ENCODE assay signal across 19 cellular contexts in genomic region chr9:13388157-13388556, GRCh38.
DNase-seq lines count a peak whose midpoint lies in the region; ATAC-seq and TF ChIP-seq lines count a peak whose summit lies in the region.
"Had no signal": no experiment of that assay in that cellular context is flagged by ENCODE, and none has a peak within 500 bp of the region (broad histone marks: within the 10 kb centered on the region; RNA-seq: fewer than 3 reads in every experiment).

No MANE protein-coding gene starts in this region.

- H3K27me3 ChIP-seq in hepatocyte (no peaks in the 10 kb centered on the region), WERI-Rb-1 (ENCODE audit: insufficient read depth, low read depth, severe bottlenecking) (no peaks in the 10 kb centered on the region)
- H3K27me3 ChIP-seq: BE2C, spleen had no signal

- H3K36me3 ChIP-seq in hepatocyte (replicated peaks; ENCODE audit: insufficient read depth, low read depth) (no peaks in the 10 kb centered on the region), WERI-Rb-1 (no peaks in the 10 kb centered on the region)
- H3K36me3 ChIP-seq: BE2C, spleen had no signal

- H3K4me3 ChIP-seq in epithelial cell of proximal tubule (ENCODE audit: low read depth, low read length) (no peak overlapping the region), hepatocyte (no peak overlapping the region), WERI-Rb-1 (ENCODE audit: low read depth, low read length) (no peak overlapping the region)
- H3K4me3 ChIP-seq: spleen had no signal

- no peaks in the 10 kb centered on the region for H3K9me2 ChIP-seq in hepatocyte (replicated peaks; ENCODE audit: insufficient read depth)

- H3K27ac Mint-ChIP-seq in stimulated activated naive B cell treated with anti-CD40 and anti-IgM and Interleukin-4, amounts not matched to agents 10 μg/mL and 1 μg/mL and 100 μg/mL, for 72 hours: no peak overlapping the region
- H3K27ac Mint-ChIP-seq: activated naive CD4-positive, alpha-beta T cell treated with anti-CD3 and anti-CD28 coated beads, Interleukin-2, amount 50 U/mL, for 72 hours had no signal

- H3K4me3 Mint-ChIP-seq in stimulated activated naive B cell treated with anti-CD40 and anti-IgM and Interleukin-4, amounts not matched to agents 10 μg/mL and 1 μg/mL and 100 μg/mL, for 72 hours: no peak overlapping the region

- H3K4me1 Mint-ChIP-seq in stimulated activated naive B cell treated with anti-CD40 and anti-IgM and Interleukin-4, amounts not matched to agents 10 μg/mL and 1 μg/mL and 100 μg/mL, for 72 hours: no peaks in the 10 kb centered on the region

- H3K36me3 Mint-ChIP-seq in stimulated activated naive B cell treated with anti-CD40 and anti-IgM and Interleukin-4, amounts not matched to agents 10 μg/mL and 1 μg/mL and 100 μg/mL, for 72 hours: no peaks in the 10 kb centered on the region

- H3K9me3 Mint-ChIP-seq in stimulated activated naive B cell treated with anti-CD40 and anti-IgM and Interleukin-4, amounts not matched to agents 10 μg/mL and 1 μg/mL and 100 μg/mL, for 72 hours: peaks cover 25% of the 10 kb centered on the region in 2 donors

- no peak overlapping the region for H2AFZ ChIP-seq in hepatocyte

- H4K20me1 ChIP-seq in hepatocyte (ENCODE audit: insufficient read depth, poor library complexity, severe bottlenecking): no peaks in the 10 kb centered on the region

- H3K27ac ChIP-seq in hepatocyte (peak overlapping the region; percentile 36), WERI-Rb-1 (no peak overlapping the region)

- no peak overlapping the region for H3K4me2 ChIP-seq in hepatocyte

- TF ChIP-seq CTCF in epithelial cell of proximal tubule (conservative IDR thresholded peaks at IDR 0.05; ENCODE audit: low read depth, low read length): no peak
- no peak for TF ChIP-seq CTCF in hepatocyte (IDR thresholded peaks at IDR 0.05; ENCODE audit: poor library complexity)
- TF ChIP-seq CTCF in WERI-Rb-1 (IDR thresholded peaks at IDR 0.05; ENCODE audit: low read depth, low read length): no peak

- no peaks in the 10 kb centered on the region for H3K79me2 ChIP-seq in hepatocyte

- H3K27me3 Mint-ChIP-seq in stimulated activated naive B cell treated with anti-CD40 and anti-IgM and Interleukin-4, amounts not matched to agents 10 μg/mL and 1 μg/mL and 100 μg/mL, for 72 hours: no peaks in the 10 kb centered on the region

- H3K9me3 ChIP-seq in hepatocyte (ENCODE audit: low read depth): peaks cover 8% of the 10 kb centered on the region
- no peaks in the 10 kb centered on the region for H3K9me3 ChIP-seq in WERI-Rb-1 (ENCODE audit: severe bottlenecking)
- H3K9me3 ChIP-seq: BE2C had no signal

- ATAC-seq in stimulated activated naive B cell treated with anti-CD40 and anti-IgM and Interleukin-4, amounts not matched to agents 10 μg/mL and 1 μg/mL and 100 μg/mL, for 72 hours (replicated peaks): no peak
- ATAC-seq in GM18502 (IDR thresholded peaks at IDR 0.05; ENCODE audit: poor library complexity, unreplicated experiment): no peak
- ATAC-seq: activated naive CD4-positive, alpha-beta T cell treated with anti-CD3 and anti-CD28 coated beads, Interleukin-2, amount 50 U/mL, for 72 hours had no signal

- no peaks in the 10 kb centered on the region for H3K4me1 ChIP-seq in hepatocyte (ENCODE audit: insufficient read depth)
- H3K4me1 ChIP-seq: BE2C, spleen had no signal

- 58% methylated on average over 1 of the region's 1 CpG for WGBS in hepatocyte (ENCODE audit: low lambda C conversion rate, missing lambda C conversion rate)

- DNase-seq in LHCN-M2 (ENCODE audit: low read depth): peak; percentile 73
- peak; percentile 18 for DNase-seq in epithelial cell of proximal tubule (ENCODE audit: low read depth)
- no peak for DNase-seq in hepatocyte (ENCODE audit: low spot score)
- DNase-seq in stromal cell of bone marrow (ENCODE audit: low read depth): peak; percentile 85
- DNase-seq in stimulated activated naive B cell treated with anti-CD40 and anti-IgM and Interleukin-4, amounts not matched to agents 10 μg/mL and 1 μg/mL and 100 μg/mL, for 72 hours: no peak
- no peak for DNase-seq in WERI-Rb-1
- no peak for DNase-seq in occipital lobe (lab: John Stamatoyannopoulos, UW)
- DNase-seq: activated CD4-positive, CD25-positive, alpha-beta regulatory T cell treated with anti-CD3 and anti-CD28 coated beads, Interleukin-2, amount 50 U/mL, for 72 hours; BE2C; DMS 273 treated with DMSO at 0.1 percent for 48 hours; erythroblast; Karpas-422; mesendoderm; NCI-H1694; NCI-H526; spleen; T-helper 1 cell had no signal

Comparison
In these comparisons a context has a peak if more than half of its experiments do, and no peak if none do; other contexts are left out.
1. DNase-seq: peak in LHCN-M2 (single experiment), epithelial cell of proximal tubule (single experiment) and stromal cell of bone marrow (single experiment); none in hepatocyte (single experiment), stimulated activated naive B cell treated with anti-CD40 and anti-IgM and Interleukin-4, amounts not matched to agents 10 μg/mL and 1 μg/mL and 100 μg/mL, for 72 hours (single experiment), WERI-Rb-1 (single experiment) and occipital lobe (single experiment).